In the genomic region with DNA sequence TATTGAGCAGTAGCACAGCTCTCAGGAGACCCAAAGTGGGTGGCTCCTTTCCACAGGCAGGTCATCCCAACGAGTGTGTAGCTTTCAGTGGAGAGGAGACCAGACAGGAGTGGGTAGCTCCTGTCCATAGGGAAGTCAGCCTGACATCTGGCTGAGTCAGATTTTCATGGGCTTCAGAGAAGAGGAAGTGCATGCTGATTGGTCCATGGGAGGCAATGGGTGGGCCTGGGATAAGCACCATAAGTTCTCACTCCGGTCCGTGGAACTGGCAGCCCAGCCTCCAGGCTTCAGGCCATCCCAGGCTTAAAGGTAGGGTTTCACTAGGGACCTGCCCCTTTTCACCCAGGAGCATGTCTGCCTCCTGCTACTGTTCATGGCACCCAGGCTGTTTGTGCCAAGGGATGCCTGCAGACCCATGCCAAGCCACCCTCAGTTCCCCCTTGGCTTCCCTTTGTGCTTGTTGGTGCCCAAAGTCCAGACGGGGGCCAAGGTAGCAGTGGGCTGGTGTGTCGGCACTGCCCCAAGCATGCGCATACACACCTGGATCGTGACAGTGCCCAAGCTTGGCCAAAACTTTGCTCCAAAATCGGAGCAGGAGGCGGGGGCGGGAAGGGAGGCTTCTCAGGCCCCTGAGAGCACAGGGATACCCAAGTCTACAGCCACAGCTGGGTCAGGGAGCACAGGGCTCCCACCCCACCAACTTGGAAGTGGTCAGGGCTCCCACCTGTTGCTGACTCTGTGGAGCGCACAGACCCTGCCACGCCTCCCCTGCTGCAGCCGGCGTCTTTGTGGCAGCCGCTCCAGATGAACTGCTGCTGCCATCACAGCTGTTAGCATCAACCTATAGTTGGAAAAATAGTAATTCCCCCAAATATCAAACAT, we compare ENCODE assay signal across 2 cellular contexts.
TF ChIP-seq lines count a peak whose summit lies in the region.

No MANE protein-coding gene starts in this region.

TF ChIP-seq in SK-N-SH treated with all-trans-retinoic acid at 6 μM for 48 hours, 23 proteins besides CTCF, POLR2A, EP300 and RAD21 (continued from another document):
- no peak for TF ChIP-seq BACH2 (CRISPR knock-in tag; IDR thresholded peaks at IDR 0.05; ENCODE audit: borderline replicate concordance)
- TF ChIP-seq ZFP3 (CRISPR knock-in tag; IDR thresholded peaks at IDR 0.05), result no peak
- TF ChIP-seq, protein P1, sequence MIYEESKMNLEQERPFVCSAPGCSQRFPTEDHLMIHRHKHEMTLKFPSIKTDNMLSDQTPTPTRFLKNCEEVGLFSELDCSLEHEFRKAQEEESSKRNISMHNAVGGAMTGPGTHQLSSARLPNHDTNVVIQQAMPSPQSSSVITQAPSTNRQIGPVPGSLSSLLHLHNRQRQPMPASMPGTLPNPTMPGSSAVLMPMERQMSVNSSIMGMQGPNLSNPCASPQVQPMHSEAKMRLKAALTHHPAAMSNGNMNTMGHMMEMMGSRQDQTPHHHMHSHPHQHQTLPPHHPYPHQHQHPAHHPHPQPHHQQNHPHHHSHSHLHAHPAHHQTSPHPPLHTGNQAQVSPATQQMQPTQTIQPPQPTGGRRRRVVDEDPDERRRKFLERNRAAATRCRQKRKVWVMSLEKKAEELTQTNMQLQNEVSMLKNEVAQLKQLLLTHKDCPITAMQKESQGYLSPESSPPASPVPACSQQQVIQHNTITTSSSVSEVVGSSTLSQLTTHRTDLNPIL (CRISPR knock-in tag; IDR thresholded peaks at IDR 0.05; ENCODE audit: low read depth), result no peak

TF ChIP-seq in SK-N-SH, 30 proteins besides CTCF, POLR2A, EP300 and RAD21 (continued from another document):
- TF ChIP-seq, protein P2, sequence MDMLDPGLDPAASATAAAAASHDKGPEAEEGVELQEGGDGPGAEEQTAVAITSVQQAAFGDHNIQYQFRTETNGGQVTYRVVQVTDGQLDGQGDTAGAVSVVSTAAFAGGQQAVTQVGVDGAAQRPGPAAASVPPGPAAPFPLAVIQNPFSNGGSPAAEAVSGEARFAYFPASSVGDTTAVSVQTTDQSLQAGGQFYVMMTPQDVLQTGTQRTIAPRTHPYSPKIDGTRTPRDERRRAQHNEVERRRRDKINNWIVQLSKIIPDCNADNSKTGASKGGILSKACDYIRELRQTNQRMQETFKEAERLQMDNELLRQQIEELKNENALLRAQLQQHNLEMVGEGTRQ (IDR thresholded peaks at IDR 0.05; ENCODE audit: borderline replicate concordance, low read depth, low read length), result no peak
- TF ChIP-seq, protein P3, sequence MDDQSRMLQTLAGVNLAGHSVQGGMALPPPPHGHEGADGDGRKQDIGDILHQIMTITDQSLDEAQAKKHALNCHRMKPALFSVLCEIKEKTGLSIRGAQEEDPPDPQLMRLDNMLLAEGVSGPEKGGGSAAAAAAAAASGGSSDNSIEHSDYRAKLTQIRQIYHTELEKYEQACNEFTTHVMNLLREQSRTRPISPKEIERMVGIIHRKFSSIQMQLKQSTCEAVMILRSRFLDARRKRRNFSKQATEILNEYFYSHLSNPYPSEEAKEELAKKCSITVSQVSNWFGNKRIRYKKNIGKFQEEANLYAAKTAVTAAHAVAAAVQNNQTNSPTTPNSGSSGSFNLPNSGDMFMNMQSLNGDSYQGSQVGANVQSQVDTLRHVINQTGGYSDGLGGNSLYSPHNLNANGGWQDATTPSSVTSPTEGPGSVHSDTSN (IDR thresholded peaks at IDR 0.05), result no peak
